In genomic region chr16:1156983-1157638, GRCh38 we compare ENCODE assay signal across 29 cellular contexts. TPM values are rescaled to one million over a fixed set of nuclear protein-coding genes. Genes with fewer than 3 reads are reported as not detected.
DNase-seq lines count a peak whose midpoint lies in the region; TF ChIP-seq lines count a peak whose summit lies in the region.
"Had no signal": no experiment of that assay in that cellular context is flagged by ENCODE, and none has a peak within 500 bp of the region (broad histone marks: within the 10 kb centered on the region; RNA-seq: fewer than 3 reads in every experiment).

No MANE protein-coding gene starts in this region.

- intact Hi-C loops in prostate gland (cut with DNase I) (no loop called here), transverse colon (cut with DNase I; ENCODE audit: low total_unique reads) (loop anchor here (2.0 kb wide), 1 partner anchor 24 kb away; no protein-coding TSS in a partner anchor)

- H3K4me1 ChIP-seq in esophagus (ENCODE audit: control insufficient read depth in 2 of 2, insufficient read depth in 2 of 2, low read length in 1 of 2) (peaks cover 10 to 11% of the 10 kb centered on the region in 2 donors), prostate gland (replicated peaks) (peaks cover 18% of the 10 kb centered on the region), transverse colon (peaks cover 17 to 62% (median 34%) of the 10 kb centered on the region in 4 donors)

- DNase-seq in DMS 273 (lab: John Stamatoyannopoulos, UW; ENCODE audit: unreplicated experiment) (peak; percentile 49), DMS 273 treated with DMSO at 0.1 percent for 48 hours (lab: John Stamatoyannopoulos, UW) (no peak), prostate gland (ENCODE audit: low spot score) (no peak), transverse colon (no peak), MG63 (no peak), HuH-7.5 (ENCODE audit: low spot score) (no peak)
- DNase-seq in stimulated activated CD4-positive, alpha-beta T cell treated with anti-CD3 and anti-CD28 coated beads, Interleukin-15, amount 100 ng/mL, for 24 hours, result no peak
- DNase-seq: activated B cell treated with CpG ODN at 0.5 μM for 24 hours; activated CD4-positive, alpha-beta T cell treated with anti-CD3 and anti-CD28 coated beads, Interleukin-2, amount 50 U/mL, for 1 hour; activated effector memory CD4-positive, alpha-beta T cell treated with Interleukin-2 at 50 U/mL for 16 hours; activated T-cell treated with anti-CD3 and anti-CD28 coated beads, Interleukin-2, amount 50 U/mL, for 1 hour; amygdala; CD4-positive, CD25-positive, alpha-beta regulatory T cell; effector CD8-positive, alpha-beta T cell; GOT3; HFFc6; islet precursor cell; naive B cell; NCI-H1092; NCI-H1694 treated with DMSO at 0.1 percent for 48 hours; NCI-H510A treated with DMSO at 0.1 percent for 48 hours; RPMI8226; stimulated activated CD4-positive, alpha-beta T cell treated with anti-CD3 and anti-CD28 coated beads, Interleukin-1b, Interleukin-23, amount 100 ng/mL, for 48 hours; stimulated activated naive CD8-positive, alpha-beta T cell treated with anti-CD3 and anti-CD28 coated beads, Interleukin-15, Interleukin-2, amounts not matched to agents 100 U/mL and 50 U/mL, for 24 hours; T-helper 1 cell; thyroid gland had no signal

- H3K36me3 ChIP-seq in esophagus (ENCODE audit: control insufficient read depth in 2 of 2, insufficient read depth in 2 of 2, low read length in 1 of 2), result no peaks in the 10 kb centered on the region
- H3K36me3 ChIP-seq in prostate gland, result no peaks in the 10 kb centered on the region
- no peaks in the 10 kb centered on the region for H3K36me3 ChIP-seq in transverse colon
- no peaks in the 10 kb centered on the region for H3K36me3 ChIP-seq in MG63
- H3K36me3 ChIP-seq: thyroid gland had no signal

- H3K27me3 ChIP-seq in esophagus (ENCODE audit: control insufficient read depth in 1 of 2, insufficient read depth in 2 of 2, low read length in 2 of 2) (peaks cover 0 to 26% of the 10 kb centered on the region in 2 donors), prostate gland (replicated peaks; ENCODE audit: insufficient read depth) (no peaks in the 10 kb centered on the region), transverse colon (peaks cover 84% of the 10 kb centered on the region), MG63 (peaks cover 7% of the 10 kb centered on the region)
- H3K27me3 ChIP-seq: thyroid gland had no signal

- H3K9me3 ChIP-seq in esophagus (ENCODE audit: control insufficient read depth in 2 of 2, insufficient read depth in 1 of 2, low read depth in 1 of 2, low read length in 1 of 2) (no peaks in the 10 kb centered on the region), prostate gland (no peaks in the 10 kb centered on the region), transverse colon (no peaks in the 10 kb centered on the region), MG63 (no peaks in the 10 kb centered on the region)
- H3K9me3 ChIP-seq: thyroid gland had no signal

- no peak overlapping the region for H3K4me3 ChIP-seq in esophagus (ENCODE audit: low read depth in 1 of 2, low read length in 2 of 2)
- no peak overlapping the region for H3K4me3 ChIP-seq in prostate gland
- no peak overlapping the region for H3K4me3 ChIP-seq in transverse colon
- no peak overlapping the region for H3K4me3 ChIP-seq in MG63
- H3K4me3 ChIP-seq: smooth muscle cell, thyroid gland had no signal

- TF ChIP-seq POLR2A in prostate gland (IDR thresholded peaks at IDR 0.05) (no peak), transverse colon (IDR thresholded peaks at IDR 0.05) (no peak)

- TF ChIP-seq CTCF in prostate gland (IDR thresholded peaks at IDR 0.05), result no peak
- no peak for TF ChIP-seq CTCF in transverse colon (IDR thresholded peaks at IDR 0.05)

- in situ Hi-C loops in transverse colon (cut with MboI; ENCODE audit: low pct_ligation_motif_present in 1 of 4, low pct_unique_long_range_greater_than_20kb in 1 of 4, low sequenced_read_pairs in 3 of 4), result no loop called here

- H3K27ac ChIP-seq in esophagus (ENCODE audit: low read depth in 2 of 2, low read length in 1 of 2) (peak overlapping the region; percentile 58 to 67), prostate gland (peak overlapping the region; percentile 47 to 87), transverse colon (peak overlapping the region; percentile 76 to 92 (median 84))
- H3K27ac ChIP-seq: 22Rv1, thyroid gland had no signal

- TF ChIP-seq EP300 in transverse colon (IDR thresholded peaks at IDR 0.05; ENCODE audit: low read depth), result no peak

- WGBS in esophagus, 2 donors, result 62 to 73% methylated on average over 46 of the region's 46 CpGs
- WGBS in prostate gland, result 80% methylated on average over 44 of the region's 46 CpGs
- WGBS in transverse colon (ENCODE audit: low coverage in 1 of 2), 2 donors, result 70% methylated on average over 36 of the region's 46 CpGs; no CpG with 5 or more reads in 1 of the 2 donors

RNA-seq across cellular contexts. Expression of gene CACNA1H, which starts 4.2 kb away (rescaled TPM):
- polyA plus RNA-seq in esophagus, result 1 to 10 TPM; 6.4 to 6.5 TPM
- 100 to 1,000 TPM in 1 of 2 donors, 10 to 100 TPM in 1; 32.5 to 111 TPM for total RNA-seq in prostate gland
- 10 to 100 TPM; 17.0 to 63.6 (median 39.5) TPM for total RNA-seq in transverse colon
- total RNA-seq in MG63 (2014; rRNA removed; shearing (Covaris generic); ENCODE audit: low replicate concordance), result 0.27 and 0.59 TPM in 2 replicates

Comparison
In these comparisons a context has a peak if more than half of its experiments do, and no peak if none do; other contexts are left out.
1. RNA of gene CACNA1H, which starts 4.2 kb away (total RNA-seq): 32.5 to 111 TPM in prostate gland and 17.0 to 63.6 TPM in transverse colon; 0.27 to 0.59 TPM in MG63; every median in the first group is over 10 times any median in the second.
2. Peak in every context shown above with its lines, with median percentiles within 50 percentile points of each other: H3K27ac ChIP-seq.